Comparison of ENCODE assay signal across 32 cellular contexts in the genomic region with DNA sequence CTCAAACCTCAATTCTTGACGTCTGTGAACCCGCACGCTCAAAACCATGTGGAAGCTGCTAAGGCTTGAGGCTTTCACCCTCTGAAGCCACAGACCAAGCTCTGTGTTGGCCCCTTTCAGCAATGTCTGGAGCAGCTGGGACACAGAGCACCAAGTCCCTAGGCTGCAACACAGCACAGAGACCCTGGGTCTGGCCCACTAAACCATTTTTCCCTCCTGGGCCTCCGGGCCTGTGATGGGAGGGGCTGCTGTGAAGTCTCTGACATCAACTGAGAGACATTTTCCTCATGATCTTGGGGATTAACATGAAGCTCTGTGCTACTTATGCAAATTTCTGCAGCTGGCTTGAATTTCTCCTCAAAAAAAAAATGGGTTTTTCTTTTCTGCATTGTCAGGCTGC. TPM values are rescaled to one million over a fixed set of nuclear protein-coding genes. Genes with fewer than 3 reads are reported as not detected.
DNase-seq lines count a peak whose midpoint lies in the region; ATAC-seq, FAIRE-seq and TF ChIP-seq lines count a peak whose summit lies in the region.
"Had no signal": no experiment of that assay in that cellular context is flagged by ENCODE, and none has a peak within 500 bp of the region (broad histone marks: within the 10 kb centered on the region; RNA-seq: fewer than 3 reads in every experiment).

No MANE protein-coding gene starts in this region.

- H3K27ac ChIP-seq in A549, result no peak overlapping the region
- H3K27ac ChIP-seq in HEK293 (ENCODE audit: extremely low read depth, low read depth, low read length), result no peak overlapping the region
- no peak overlapping the region for H3K27ac ChIP-seq in K562 (ENCODE audit: extremely low read depth, low read depth, low read length)
- H3K27ac ChIP-seq: 22Rv1; BLaER1; BLaER1 treated with 17β-estradiol and CSF1 and Interleukin-3, amounts not matched to agents 10 nM and 100 nM; C4-2B had no signal

- no peaks in the 10 kb centered on the region for H3K79me2 ChIP-seq in K562 (ENCODE audit: control insufficient read depth, insufficient read depth, low read length)

- H3K27me3 ChIP-seq in K562 (ENCODE audit: control insufficient read depth in 2 of 2, insufficient read depth in 2 of 2, low read length in 2 of 2), result no peaks in the 10 kb centered on the region; a peak in 1 of 5 replicates
- H3K27me3 ChIP-seq: BE2C; BLaER1; BLaER1 treated with 17β-estradiol and CSF1 and Interleukin-3, amounts not matched to agents 10 nM and 100 nM had no signal

- TF ChIP-seq RAD21 in A549 (conservative IDR thresholded peaks at IDR 0.05 in 1 of 2, IDR thresholded peaks at IDR 0.05 in 1 of 2), result no peak
- no peak for TF ChIP-seq RAD21 in K562 (CRISPR knock-in tag; conservative IDR thresholded peaks at IDR 0.05 in 1 of 2, IDR thresholded peaks at IDR 0.05 in 1 of 2)

- no peaks in the 10 kb centered on the region for H4K20me1 ChIP-seq in K562 (replicated peaks; ENCODE audit: control insufficient read depth, insufficient read depth, low read length)
- H4K20me1 ChIP-seq: BLaER1; BLaER1 treated with 17β-estradiol and CSF1 and Interleukin-3, amounts not matched to agents 10 nM and 100 nM had no signal

- no peak for ATAC-seq in A549
- no peak for ATAC-seq in K562
- ATAC-seq: CD8-positive, alpha-beta T cell had no signal

- TF ChIP-seq CTCF in A549 (IDR thresholded peaks at IDR 0.05) (no peak), HEK293 (tag by site-specific recombination; IDR thresholded peaks at IDR 0.05) (no peak), K562 (IDR thresholded peaks at IDR 0.05 in 2 of 3, conservative IDR thresholded peaks at IDR 0.05 in 1 of 3; ENCODE audit: insufficient read depth in 2 of 3, low read depth in 1 of 3, low read length in 3 of 3) (no peak)

- BruUV-seq in K562 (replicated peaks; lab: Mats Ljungman, UMichigan), result no TSS peak

- in situ Hi-C loops in K562 (cut with MboI), result no loop called here

- no peak for TF ChIP-seq POLR2A in A549 (IDR thresholded peaks at IDR 0.05; ENCODE audit: low read length)
- no peak for TF ChIP-seq POLR2A in K562 (conservative IDR thresholded peaks at IDR 0.05)

- no peak for DNase-seq in A549 (ENCODE audit: low read depth in 1 of 2, low spot score in 1 of 2)
- DNase-seq in K562 (ENCODE audit: extremely low read depth in 1 of 4, low spot score in 3 of 4), result no peak
- DNase-seq in NCI-H510A (lab: John Stamatoyannopoulos, UW), result no peak
- DNase-seq in COLO829 (ENCODE audit: low spot score), result no peak
- no peak for DNase-seq in NCI-H774 (lab: John Stamatoyannopoulos, UW)
- DNase-seq: 8988T; ACHN; AML-193; BE2C; C1 segment of cervical spinal cord; Caco-2; Calu3; CD4-positive, alpha-beta memory T cell; CD4-positive, alpha-beta T cell; CD4-positive, CD25-positive, alpha-beta regulatory T cell; CD8-positive, alpha-beta memory T cell; CD8-positive, alpha-beta T cell; COR-L47; DMS 273 treated with DMSO at 0.1 percent for 48 hours; DMS153; DMS53; DMS79; DMS79 treated with DMSO at 0.1 percent for 48 hours; DND-41; EL had no signal

- no peak overlapping the region for H3K4me3 ChIP-seq in A549
- no peak overlapping the region for H3K4me3 ChIP-seq in HEK293 (ENCODE audit: low read depth, low read length)
- H3K4me3 ChIP-seq in K562, result no peak overlapping the region
- H3K4me3 ChIP-seq: BLaER1; BLaER1 treated with 17β-estradiol and CSF1 and Interleukin-3, amounts not matched to agents 10 nM and 100 nM had no signal

- TF ChIP-seq EP300 in A549 (IDR thresholded peaks at IDR 0.05) (no peak), K562 (IDR thresholded peaks at IDR 0.05; ENCODE audit: low read length) (no peak)

- intact Hi-C loops in K562 (cut with micrococcal nuclease), result no loop called here

- H3K4me2 ChIP-seq in A549 (no peak overlapping the region), K562 (ENCODE audit: insufficient read depth, low read length) (no peak overlapping the region)
- H3K4me2 ChIP-seq: BLaER1; BLaER1 treated with 17β-estradiol and CSF1 and Interleukin-3, amounts not matched to agents 10 nM and 100 nM had no signal

- H3K9ac ChIP-seq in K562 (ENCODE audit: insufficient read depth in 1 of 2, low read depth in 2 of 2, low read length in 2 of 2), result no peak overlapping the region
- H3K9ac ChIP-seq: BLaER1; BLaER1 treated with 17β-estradiol and CSF1 and Interleukin-3, amounts not matched to agents 10 nM and 100 nM had no signal

- H3K9me1 ChIP-seq in K562 (ENCODE audit: control insufficient read depth, insufficient read depth, low read length), result no peaks in the 10 kb centered on the region

- 72% methylated on average over 4 of the region's 4 CpGs for WGBS in A549 (ENCODE audit: missing lambda C conversion rate)
- WGBS in K562 (ENCODE audit: insufficient coverage, low coverage, missing lambda C conversion rate), result 50% methylated on average over 4 of the region's 4 CpGs

- no peaks in the 10 kb centered on the region for H3K36me3 ChIP-seq in HEK293 (ENCODE audit: control insufficient read depth in 2 of 2, insufficient read depth in 1 of 2, low read length in 2 of 2)
- no peaks in the 10 kb centered on the region for H3K36me3 ChIP-seq in K562 (ENCODE audit: control insufficient read depth, insufficient read depth, low read length)
- H3K36me3 ChIP-seq: BE2C; BLaER1; BLaER1 treated with 17β-estradiol and CSF1 and Interleukin-3, amounts not matched to agents 10 nM and 100 nM had no signal

- no peak for FAIRE-seq in A549 (lab: Jason Lieb, UNC)
- FAIRE-seq in K562 (lab: Jason Lieb, UNC), result no peak
- FAIRE-seq: A204.1, D721Med had no signal

- CTCF ChIA-PET in A549 (lab: Yijun Ruan, JAX), result interaction anchor here (1.2 to 1.4 kb wide), 2 partner anchors 21 to 38 kb away, joined by 3 to 7 read pairs; no protein-coding TSS in a partner anchor
- CTCF ChIA-PET in HEK293 (lab: Yijun Ruan, JAX), result no interaction called here
- CTCF ChIA-PET in K562 (lab: Yijun Ruan, JAX; ENCODE audit: low intra/inter-chr PET ratio), result no interaction called here

- H3K9me3 ChIP-seq in A549 (peaks cover 6% of the 10 kb centered on the region), HEK293 (ENCODE audit: control insufficient read depth, insufficient read depth, low read depth, low read length) (no peaks in the 10 kb centered on the region), K562 (replicated peaks; ENCODE audit: control insufficient read depth, insufficient read depth, low read depth, low read length) (no peaks in the 10 kb centered on the region; the same call in none of the 2 replicates)
- H3K9me3 ChIP-seq: BE2C, Caco-2 had no signal

- H3K4me1 ChIP-seq in A549 (peaks cover 9% of the 10 kb centered on the region), HEK293 (ENCODE audit: control insufficient read depth, insufficient read depth, low read length) (0 out of 2 replicates have a peak, but pooled peaks cover 2% of the 10 kb centered on the region), K562 (replicated peaks in 1 of 2; ENCODE audit: control insufficient read depth in 2 of 2, insufficient read depth in 2 of 2, low read length in 2 of 2) (peaks cover 0 to 5% of the 10 kb centered on the region in 2 experiments; a peak in 1 of 5 replicates)
- H3K4me1 ChIP-seq: BE2C; BLaER1; BLaER1 treated with 17β-estradiol and CSF1 and Interleukin-3, amounts not matched to agents 10 nM and 100 nM; Caco-2 had no signal

- H2AFZ ChIP-seq in K562 (ENCODE audit: low read depth, low read length), result no peak overlapping the region

- POLR2A ChIA-PET in A549 (lab: Yijun Ruan, JAX), result no interaction called here
- POLR2A ChIA-PET in HEK293 (lab: Yijun Ruan, JAX), result no interaction called here
- POLR2A ChIA-PET in K562 (lab: Yijun Ruan, JAX), result no interaction called here

TF ChIP-seq in A549, 52 proteins besides CTCF, POLR2A, EP300 and RAD21 (continues in another document):
- no peak for TF ChIP-seq HDAC2 (IDR thresholded peaks at IDR 0.05)
- TF ChIP-seq ZFP36 (IDR thresholded peaks at IDR 0.05; ENCODE audit: borderline replicate concordance, partially characterized antibody), result peak; percentile 95
- TF ChIP-seq CBX2 (IDR thresholded peaks at IDR 0.05; ENCODE audit: borderline replicate concordance, low read depth), result no peak
- no peak for TF ChIP-seq SREBF2 (IDR thresholded peaks at IDR 0.05)

TF ChIP-seq in HEK293, 187 proteins besides CTCF, POLR2A, EP300 and RAD21 (continues in another document):
- TF ChIP-seq ZNF555 (tag by site-specific recombination; conservative IDR thresholded peaks at IDR 0.05) (no peak), ZNF10 (tag by site-specific recombination; IDR thresholded peaks at IDR 0.05) (no peak), OSR2 (tag by site-specific recombination; IDR thresholded peaks at IDR 0.05) (no peak), HOXD13 (CRISPR knock-in tag; IDR thresholded peaks at IDR 0.05; ENCODE audit: borderline replicate concordance) (no peak)

TF ChIP-seq in K562, 482 proteins besides CTCF, POLR2A, EP300 and RAD21 (continues in another document):
- no peak for TF ChIP-seq SREBF1 (IDR thresholded peaks at IDR 0.05; ENCODE audit: borderline replicate concordance, low read depth, low read length)
- no peak for TF ChIP-seq ESRRB (CRISPR knock-in tag; IDR thresholded peaks at IDR 0.05; ENCODE audit: borderline replicate concordance)
- TF ChIP-seq GABPB1 (CRISPR knock-in tag; IDR thresholded peaks at IDR 0.05), result no peak

RNA-seq across cellular contexts. Expression of a gene that starts 21.3 kb away (rescaled TPM):
- polyA plus RNA-seq in A549 (2011; rRNA removed) (62.9 and 78.8 TPM in 2 replicates), A549 (2017; fragmentation: RNase III; extraction: RNeasy Plus Mini Kit Qiagen cat#74134 plus additional on column Dnase treatment) (50.3 to 56.4 TPM (median 52.7 TPM) in 3 replicates), K562 (2011; rRNA removed) (12.5 and 17.3 TPM in 2 replicates), K562 (2014; fragmentation: Illumina TruSeq; extraction: Trizol) (18.7 and 23.7 TPM in 2 replicates), K562 (2014; fragmentation: Nextera tagmentation; extraction: Ambion mirVana) (10 to 100 TPM in 1 of 2 experiments, 1 to 10 TPM in 1; 7.2 to 12.2 TPM), K562 (2014; rRNA removed) (12.4 and 12.9 TPM in 2 replicates)
- 17.2 and 19.2 TPM in 2 replicates for polyA plus RNA-seq in A549 (2012; cell fraction: cytosol; rRNA removed)
- polyA plus RNA-seq in A549 (2012; cell fraction: nucleus; rRNA removed), result 12.6 and 19.9 TPM in 2 replicates
- polyA minus RNA-seq in A549 (2011; rRNA and poly(A)+ RNA removed), result 41.5 and 47.6 TPM in 2 replicates
- total RNA-seq in K562 (2011; cell fraction: chromatin; rRNA removed; ENCODE audit: low replicate concordance), result 13.0 and 37.1 TPM in 2 replicates
- total RNA-seq in K562 (2011; cell fraction: nucleolus; rRNA removed), result 5.2 and 10.1 TPM in 2 replicates
- 16.2 and 17.3 TPM in 2 replicates for total RNA-seq in K562 (2011; cell fraction: nucleoplasm; rRNA removed)
- total RNA-seq in K562 (2014; rRNA removed) (13.0 and 15.2 TPM in 2 replicates), K562 (2014; rRNA removed; fragmentation: Illumina TruSeq; extraction: Trizol) (20.0 and 24.2 TPM in 2 replicates), K562 (2015; rRNA removed; fragmentation: Illumina TruSeq; extraction: Trizol) (20.8 and 22.6 TPM in 2 replicates), K562 (2021) (21.6 and 22.1 TPM in 2 replicates)
- polyA plus RNA-seq in K562 (2011; cell fraction: cytosol; rRNA removed), result 4.1 and 5.5 TPM in 2 replicates
- polyA plus RNA-seq in K562 (2011; cell fraction: nucleus; rRNA removed), result 6.9 and 9.1 TPM in 2 replicates
- polyA plus RNA-seq in K562 (2012), result 12.3 and 28.7 TPM in 2 replicates
- 26.9 and 27.0 TPM in 2 replicates for polyA minus RNA-seq in K562 (2011; rRNA and poly(A)+ RNA removed)
- polyA minus RNA-seq in K562 (2011; cell fraction: cytosol; rRNA and poly(A)+ RNA removed), result 6.6 and 8.8 TPM in 2 replicates
- polyA minus RNA-seq in K562 (2011; cell fraction: nucleus; rRNA and poly(A)+ RNA removed), result 9.3 and 16.9 TPM in 2 replicates
